25 cellular contexts compared by ENCODE assay signal in genomic region chr17:73224663-73225305, GRCh38. TPM values are rescaled to one million over a fixed set of nuclear protein-coding genes. Genes with fewer than 3 reads are reported as not detected.
DNase-seq lines count a peak whose midpoint lies in the region; ATAC-seq and TF ChIP-seq lines count a peak whose summit lies in the region.
"Had no signal": no experiment of that assay in that cellular context is flagged by ENCODE, and none has a peak within 500 bp of the region (broad histone marks: within the 10 kb centered on the region; RNA-seq: fewer than 3 reads in every experiment).

No MANE protein-coding gene starts in this region.

- no peak for TF ChIP-seq POLR2A in esophagus squamous epithelium (IDR thresholded peaks at IDR 0.05)

- H3K4me1 ChIP-seq in mammary epithelial cell (ENCODE audit: insufficient read depth, low read length) = peaks cover 40% of the 10 kb centered on the region
- H3K4me1 ChIP-seq in esophagus squamous epithelium = peaks cover 11 to 56% (median 25%) of the 10 kb centered on the region in 3 donors
- H3K4me1 ChIP-seq in PC-9 (replicated peaks; ENCODE audit: insufficient read depth) = peaks cover 27% of the 10 kb centered on the region

- H3K4me3 ChIP-seq in mammary epithelial cell (replicated peaks in 1 of 3; ENCODE audit: insufficient read depth in 1 of 3, low read depth in 2 of 3, low read length in 3 of 3) (no peak overlapping the region), esophagus squamous epithelium (no peak overlapping the region), PC-9 (no peak overlapping the region)
- H3K4me3 ChIP-seq: heart left ventricle, upper lobe of left lung had no signal

- intact Hi-C loops in mammary epithelial cell (cut with micrococcal nuclease) = no loop called here
- intact Hi-C loops in esophagus squamous epithelium (cut with DNase I) = no loop called here
- intact Hi-C loops in PC-9 (cut with micrococcal nuclease; ENCODE audit: unreplicated experiment) = no loop called here

- H2AFZ ChIP-seq in mammary epithelial cell (ENCODE audit: low read depth, low read length) = peak overlapping the region; percentile 3
- no peak overlapping the region for H2AFZ ChIP-seq in PC-9
- H2AFZ ChIP-seq: parathyroid adenoma had no signal

- H4K20me1 ChIP-seq in mammary epithelial cell (ENCODE audit: insufficient read depth, low read length) (no peaks in the 10 kb centered on the region), PC-9 (ENCODE audit: insufficient read depth) (peaks cover 30% of the 10 kb centered on the region; the same call in 1 of the 2 replicates)

- H3K4me3 Mint-ChIP-seq in activated naive CD4-positive, alpha-beta T cell treated with anti-CD3 and anti-CD28 coated beads, Interleukin-2, amount 50 U/mL, for 24 hours = no peak overlapping the region
- no peak overlapping the region for H3K4me3 Mint-ChIP-seq in stimulated activated naive B cell treated with anti-CD40 and anti-IgM and Interleukin-4, amounts not matched to agents 10 μg/mL and 1 μg/mL and 100 μg/mL, for 72 hours
- no peak overlapping the region for H3K4me3 Mint-ChIP-seq in activated naive CD4-positive, alpha-beta T cell treated with anti-CD3 and anti-CD28 coated beads, Interleukin-2, amount 10 ng/mL, durations not matched to agents 7 days and 5 days
- H3K4me3 Mint-ChIP-seq: immature natural killer cell had no signal

- H3K4me2 ChIP-seq in mammary epithelial cell (ENCODE audit: insufficient read depth, low read depth, low read length) (peak overlapping the region; percentile 39), PC-9 (no peak overlapping the region)

- in situ Hi-C loops in mammary epithelial cell (cut with MboI; ENCODE audit: low sequenced_read_pairs in 2 of 2) = no loop called here

- peaks cover 8% of the 10 kb centered on the region for H3F3A ChIP-seq in PC-9 (ENCODE audit: insufficient read depth, low read depth)

- BruUV-seq in mammary epithelial cell (replicated peaks; lab: Mats Ljungman, UMichigan) (no TSS peak), PC-9 (replicated peaks; lab: Mats Ljungman, UMichigan) (no TSS peak)

- dilution Hi-C loops in mammary epithelial cell (cut with HindIII; ENCODE audit: low sequenced_read_pairs) = no loop called here

- no peak overlapping the region for H3K9ac ChIP-seq in mammary epithelial cell (ENCODE audit: insufficient read depth, low read length)
- H3K9ac ChIP-seq: parathyroid adenoma had no signal

- H3K9me3 ChIP-seq in mammary epithelial cell (replicated peaks; ENCODE audit: insufficient read depth, low read length) = peaks cover 4% of the 10 kb centered on the region
- no peaks in the 10 kb centered on the region for H3K9me3 ChIP-seq in esophagus squamous epithelium
- H3K9me3 ChIP-seq in PC-9 (ENCODE audit: insufficient read depth, low read depth) = no peaks in the 10 kb centered on the region
- H3K9me3 ChIP-seq: heart left ventricle, upper lobe of left lung had no signal

- DNase-seq in activated naive CD4-positive, alpha-beta T cell treated with anti-CD3 and anti-CD28 coated beads, Interleukin-2, amount 50 U/mL, for 16 hours = no peak
- DNase-seq in mammary epithelial cell (peak; percentile 70), esophagus squamous epithelium (lab: John Stamatoyannopoulos, UW) (no peak), PC-9 (no peak)
- DNase-seq in stimulated activated naive B cell treated with anti-CD40 and anti-IgM and Interleukin-4, amounts not matched to agents 10 μg/mL and 1 μg/mL and 100 μg/mL, for 72 hours = no peak
- no peak for DNase-seq in activated naive CD4-positive, alpha-beta T cell treated with anti-CD3 and anti-CD28 coated beads, Interleukin-2, amount 10 ng/mL, durations not matched to agents 7 days and 5 days
- DNase-seq: brain microvascular endothelial cell; GOT3; heart left ventricle; immature natural killer cell; left ventricle myocardium superior; MM.1S; NCI-H2227 treated with DMSO at 0.1 percent for 48 hours; NCI-H774; stimulated activated naive CD4-positive, alpha-beta T cell treated with Interleukin-2 at 50 U/mL for 16 hours; T1000; upper lobe of left lung had no signal

- 39% methylated on average over 5 of the region's 5 CpGs for WGBS in mammary epithelial cell (ENCODE audit: low coverage, missing lambda C conversion rate)
- 39 to 53% methylated on average over 4 of the region's 5 CpGs for WGBS in esophagus squamous epithelium, 2 donors

- no peaks in the 10 kb centered on the region for H3K27me3 ChIP-seq in mammary epithelial cell (ENCODE audit: insufficient read depth, low read length)
- no peaks in the 10 kb centered on the region for H3K27me3 ChIP-seq in esophagus squamous epithelium
- no peaks in the 10 kb centered on the region for H3K27me3 ChIP-seq in PC-9 (ENCODE audit: insufficient read depth, low read depth)
- H3K27me3 ChIP-seq: brain microvascular endothelial cell, heart left ventricle, upper lobe of left lung had no signal

- peaks cover 53% of the 10 kb centered on the region for H3K4me1 Mint-ChIP-seq in activated naive CD4-positive, alpha-beta T cell treated with anti-CD3 and anti-CD28 coated beads, Interleukin-2, amount 50 U/mL, for 24 hours
- H3K4me1 Mint-ChIP-seq in stimulated activated naive B cell treated with anti-CD40 and anti-IgM and Interleukin-4, amounts not matched to agents 10 μg/mL and 1 μg/mL and 100 μg/mL, for 72 hours = peaks cover 26 to 44% of the 10 kb centered on the region in 2 donors
- H3K4me1 Mint-ChIP-seq in activated naive CD4-positive, alpha-beta T cell treated with anti-CD3 and anti-CD28 coated beads, Interleukin-2, amount 10 ng/mL, durations not matched to agents 7 days and 5 days = peaks cover 52% of the 10 kb centered on the region

- H3K27ac ChIP-seq in mammary epithelial cell (ENCODE audit: insufficient read depth, low read depth, low read length) (peak overlapping the region; percentile 18), esophagus squamous epithelium (peak overlapping the region in 3 of 4 donors; percentile 11 to 51 (median 48)), PC-9 (no peak overlapping the region)
- H3K27ac ChIP-seq: brain microvascular endothelial cell, heart left ventricle, parathyroid adenoma, upper lobe of left lung had no signal

- H3K36me3 ChIP-seq in mammary epithelial cell (ENCODE audit: insufficient read depth, low read length) (no peaks in the 10 kb centered on the region), esophagus squamous epithelium (peaks cover 0 to 5% (median 5%) of the 10 kb centered on the region in 3 donors), PC-9 (ENCODE audit: low read depth) (peaks cover 8% of the 10 kb centered on the region; the same call in 1 of the 2 replicates)
- H3K36me3 ChIP-seq: brain microvascular endothelial cell had no signal

- peak overlapping the region; percentile 72 for H3K27ac Mint-ChIP-seq in activated naive CD4-positive, alpha-beta T cell treated with anti-CD3 and anti-CD28 coated beads, Interleukin-2, amount 50 U/mL, for 24 hours
- peak overlapping the region; percentile 9 for H3K27ac Mint-ChIP-seq in stimulated activated naive B cell treated with anti-CD40 and anti-IgM and Interleukin-4, amounts not matched to agents 10 μg/mL and 1 μg/mL and 100 μg/mL, for 72 hours
- no peak overlapping the region for H3K27ac Mint-ChIP-seq in activated naive CD4-positive, alpha-beta T cell treated with anti-CD3 and anti-CD28 coated beads, Interleukin-2, amount 10 ng/mL, durations not matched to agents 7 days and 5 days

- TF ChIP-seq CTCF in mammary epithelial cell (conservative IDR thresholded peaks at IDR 0.05 in 1 of 2, IDR thresholded peaks at IDR 0.05 in 1 of 2; ENCODE audit: extremely low read depth in 1 of 2, insufficient read depth in 1 of 2, low read depth in 1 of 2, low read length in 2 of 2) (no peak), esophagus squamous epithelium (IDR thresholded peaks at IDR 0.05) (no peak), PC-9 (conservative IDR thresholded peaks at IDR 0.05) (no peak)

- no peaks in the 10 kb centered on the region for H3K9me2 ChIP-seq in PC-9 (ENCODE audit: insufficient read depth)

- POLR2A ChIA-PET in PC-9 (lab: Charles Lee; ENCODE audit: unreplicated experiment) = no interaction called here

- peaks cover 74% of the 10 kb centered on the region for H3K79me2 ChIP-seq in mammary epithelial cell (ENCODE audit: insufficient read depth, low read length)
- H3K79me2 ChIP-seq in PC-9 (ENCODE audit: low read depth) = peaks cover 47% of the 10 kb centered on the region

- CTCF ChIA-PET in mammary epithelial cell (lab: Charles Lee; ENCODE audit: low non-redundant PET) = no interaction called here
- CTCF ChIA-PET in PC-9 (lab: Charles Lee) = no interaction called here
- CTCF ChIA-PET in activated naive CD4-positive, alpha-beta T cell treated with anti-CD3 and anti-CD28 coated beads, Interleukin-2, amount 10 ng/mL, durations not matched to agents 7 days and 5 days (lab: Charles Lee) = no interaction called here

- no peaks in the 10 kb centered on the region for H3K9me3 Mint-ChIP-seq in activated naive CD4-positive, alpha-beta T cell treated with anti-CD3 and anti-CD28 coated beads, Interleukin-2, amount 50 U/mL, for 24 hours
- H3K9me3 Mint-ChIP-seq in stimulated activated naive B cell treated with anti-CD40 and anti-IgM and Interleukin-4, amounts not matched to agents 10 μg/mL and 1 μg/mL and 100 μg/mL, for 72 hours = no peaks in the 10 kb centered on the region
- H3K9me3 Mint-ChIP-seq in activated naive CD4-positive, alpha-beta T cell treated with anti-CD3 and anti-CD28 coated beads, Interleukin-2, amount 10 ng/mL, durations not matched to agents 7 days and 5 days = no peaks in the 10 kb centered on the region
- H3K9me3 Mint-ChIP-seq: immature natural killer cell had no signal

- no peak for ATAC-seq in stimulated activated naive B cell treated with anti-CD40 and anti-IgM and Interleukin-4, amounts not matched to agents 10 μg/mL and 1 μg/mL and 100 μg/mL, for 72 hours (replicated peaks)
- no peak for ATAC-seq in GM21390 (IDR thresholded peaks at IDR 0.05; ENCODE audit: unreplicated experiment)
- ATAC-seq: heart left ventricle, left ventricle myocardium superior, sciatic nerve had no signal

- no peaks in the 10 kb centered on the region for H3K27me3 Mint-ChIP-seq in activated naive CD4-positive, alpha-beta T cell treated with anti-CD3 and anti-CD28 coated beads, Interleukin-2, amount 50 U/mL, for 24 hours
- no peaks in the 10 kb centered on the region for H3K27me3 Mint-ChIP-seq in stimulated activated naive B cell treated with anti-CD40 and anti-IgM and Interleukin-4, amounts not matched to agents 10 μg/mL and 1 μg/mL and 100 μg/mL, for 72 hours
- no peaks in the 10 kb centered on the region for H3K27me3 Mint-ChIP-seq in activated naive CD4-positive, alpha-beta T cell treated with anti-CD3 and anti-CD28 coated beads, Interleukin-2, amount 10 ng/mL, durations not matched to agents 7 days and 5 days

- H3K36me3 Mint-ChIP-seq in activated naive CD4-positive, alpha-beta T cell treated with anti-CD3 and anti-CD28 coated beads, Interleukin-2, amount 50 U/mL, for 24 hours = peaks cover 2% of the 10 kb centered on the region
- H3K36me3 Mint-ChIP-seq in stimulated activated naive B cell treated with anti-CD40 and anti-IgM and Interleukin-4, amounts not matched to agents 10 μg/mL and 1 μg/mL and 100 μg/mL, for 72 hours = peaks cover 5 to 12% of the 10 kb centered on the region in 2 donors
- peaks cover 24% of the 10 kb centered on the region for H3K36me3 Mint-ChIP-seq in activated naive CD4-positive, alpha-beta T cell treated with anti-CD3 and anti-CD28 coated beads, Interleukin-2, amount 10 ng/mL, durations not matched to agents 7 days and 5 days
- H3K36me3 Mint-ChIP-seq: immature natural killer cell had no signal

RNA-seq across cellular contexts. Expression of gene COG1, which starts 31.9 kb away (rescaled TPM):
- total RNA-seq in mammary epithelial cell (10 to 100 TPM; 23.3 to 35.2 TPM), esophagus squamous epithelium (10 to 100 TPM in 1 of 4 donors, 1 to 10 TPM in 3; 8.0 to 14.7 (median 9.2) TPM), PC-9 (2021) (24.8 and 25.6 TPM in 2 replicates)
- polyA plus RNA-seq in mammary epithelial cell = 12.8 TPM
- polyA minus RNA-seq in mammary epithelial cell = 19.9 TPM

RNA-seq across cellular contexts. Expression of gene CPSF4L, which starts 36.9 kb away (rescaled TPM):
- total RNA-seq in mammary epithelial cell (not detected), esophagus squamous epithelium (not detected), PC-9 (2021) (0.52 TPM in 1 of 2 replicates, not detected in the other)
- polyA plus RNA-seq in mammary epithelial cell = not detected
- not detected for polyA minus RNA-seq in mammary epithelial cell
- total RNA-seq: A172, dermis microvascular lymphatic vessel endothelial cell, fibroblast of lung, heart left ventricle, left ventricle myocardium superior, sciatic nerve had no signal
- polyA plus RNA-seq: fibroblast of lung, heart left ventricle, immature natural killer cell had no signal

RNA-seq across cellular contexts. Expression of gene SSTR2, which starts 60.0 kb away (rescaled TPM):
- total RNA-seq in mammary epithelial cell (not detected), esophagus squamous epithelium (under 1 TPM in 3 of 4 donors, not detected in 1; under 0.01 to 0.21 (median 0.04) TPM), PC-9 (2021) (not detected in 2 replicates)
- not detected for polyA plus RNA-seq in mammary epithelial cell
- not detected for polyA minus RNA-seq in mammary epithelial cell
- total RNA-seq: dermis microvascular lymphatic vessel endothelial cell, fibroblast of lung had no signal
- polyA plus RNA-seq: BJ, fibroblast of lung, immature natural killer cell had no signal
